17 cellular contexts compared by ENCODE assay signal in the genomic region with DNA sequence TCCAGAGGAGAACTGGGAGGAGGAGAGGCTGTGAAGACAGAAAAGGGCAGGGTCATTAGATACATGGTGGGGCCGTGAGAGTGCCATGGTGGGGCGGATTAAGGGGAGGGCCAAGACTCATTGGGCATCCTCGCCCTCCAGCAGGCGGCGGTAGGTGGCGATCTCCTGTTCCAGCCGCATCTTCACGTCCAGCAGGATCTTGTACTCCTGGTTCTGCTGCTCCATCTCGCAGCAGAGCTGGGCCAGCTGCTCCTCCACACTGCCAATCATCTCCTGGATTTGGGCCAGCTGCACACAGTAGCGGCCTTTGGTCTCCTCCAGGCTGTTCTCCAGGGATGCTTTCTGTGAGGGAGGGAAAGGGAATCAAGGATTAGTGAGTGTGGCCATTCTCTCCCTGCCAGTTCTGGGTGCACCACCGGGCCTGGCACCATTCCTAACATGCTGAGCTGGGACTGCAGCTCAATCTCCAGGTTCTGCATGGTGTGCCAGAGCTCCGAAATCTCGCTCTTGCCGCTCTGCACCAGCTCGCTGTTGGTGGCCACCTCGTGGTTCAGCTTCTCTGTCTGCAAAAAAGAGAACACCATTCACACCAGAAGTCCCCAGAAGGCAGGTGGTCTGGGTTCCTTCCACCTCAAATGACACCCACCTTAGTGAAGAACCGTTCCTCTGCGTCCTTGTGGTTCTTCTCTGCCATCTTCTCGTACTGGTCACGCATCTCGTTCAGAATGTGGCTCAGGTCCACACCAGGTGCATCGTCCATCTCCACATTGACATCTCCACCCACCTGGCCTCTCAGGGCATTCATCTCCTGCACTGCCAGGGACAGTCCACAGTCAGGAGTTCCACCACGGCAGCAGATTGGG.
"Had no signal": no experiment of that assay in that cellular context is flagged by ENCODE, and none has a peak within 500 bp of the region (broad histone marks: within the 10 kb centered on the region; RNA-seq: fewer than 3 reads in every experiment).

No MANE protein-coding gene starts in this region.

- H3K4me3 Mint-ChIP-seq: activated CD4-positive, alpha-beta T cell treated with anti-CD3 and anti-CD28 coated beads, Interleukin-2, amount 10 ng/mL, durations not matched to agents 24 days and 14 days; activated CD8-positive, alpha-beta T cell treated with anti-CD3 and anti-CD28 coated beads for 36 hours; activated naive CD4-positive, alpha-beta T cell treated with anti-CD3 and anti-CD28 coated beads for 36 hours; activated T-cell treated with anti-CD3 and anti-CD28 coated beads, Interleukin-2, amount 50 U/mL, for 24 hours; brain; dendritic cell treated with granulocyte-macrophage colony-stimulating factor and Interleukin-4, amounts not matched to agents 40 ng/mL and 50 ng/mL, for 4 days; naive B cell; neural progenitor cell; stimulated activated naive B cell treated with anti-CD40 and anti-IgM and Interleukin-4, amounts not matched to agents 10 μg/mL and 1 μg/mL and 100 μg/mL, for 72 hours had no signal

- H3K36me3 Mint-ChIP-seq: brain; naive B cell; neural progenitor cell; stimulated activated naive B cell treated with anti-CD40 and anti-IgM and Interleukin-4, amounts not matched to agents 10 μg/mL and 1 μg/mL and 100 μg/mL, for 72 hours had no signal

- ATAC-seq: activated CD8-positive, alpha-beta T cell treated with anti-CD3 and anti-CD28 coated beads for 36 hours; mucosa of descending colon; stimulated activated naive B cell treated with anti-CD40 and anti-IgM and Interleukin-4, amounts not matched to agents 10 μg/mL and 1 μg/mL and 100 μg/mL, for 72 hours had no signal

- DNase-seq: activated CD4-positive, alpha-beta T cell treated with anti-CD3 and anti-CD28 coated beads, Interleukin-2, amount 10 ng/mL, durations not matched to agents 24 days and 14 days; activated CD8-positive, alpha-beta T cell treated with anti-CD3 and anti-CD28 coated beads for 36 hours; activated naive CD4-positive, alpha-beta T cell treated with anti-CD3 and anti-CD28 coated beads for 36 hours; activated T-cell treated with anti-CD3 and anti-CD28 coated beads, Interleukin-2, amount 50 U/mL, for 24 hours; central memory CD4-positive, alpha-beta T cell; effector CD8-positive, alpha-beta T cell; esophagus squamous epithelium; mesenchymal stem cell; naive B cell; ovary; stimulated activated CD4-positive, alpha-beta T cell treated with anti-CD3 and anti-CD28 coated beads, Interleukin-4, amount 100 ng/mL, for 4 hours; stimulated activated naive B cell treated with anti-CD40 and anti-IgM and Interleukin-4, amounts not matched to agents 10 μg/mL and 1 μg/mL and 100 μg/mL, for 72 hours; T1000 had no signal

- H3K9me3 Mint-ChIP-seq: activated CD4-positive, alpha-beta T cell treated with anti-CD3 and anti-CD28 coated beads, Interleukin-2, amount 10 ng/mL, durations not matched to agents 24 days and 14 days; activated CD8-positive, alpha-beta T cell treated with anti-CD3 and anti-CD28 coated beads for 36 hours; activated naive CD4-positive, alpha-beta T cell treated with anti-CD3 and anti-CD28 coated beads for 36 hours; activated T-cell treated with anti-CD3 and anti-CD28 coated beads, Interleukin-2, amount 50 U/mL, for 24 hours; brain; dendritic cell treated with granulocyte-macrophage colony-stimulating factor and Interleukin-4, amounts not matched to agents 40 ng/mL and 50 ng/mL, for 4 days; naive B cell had no signal

- H3K27me3 Mint-ChIP-seq: activated CD4-positive, alpha-beta T cell treated with anti-CD3 and anti-CD28 coated beads, Interleukin-2, amount 10 ng/mL, durations not matched to agents 24 days and 14 days; activated CD8-positive, alpha-beta T cell treated with anti-CD3 and anti-CD28 coated beads for 36 hours had no signal

- H3K4me1 Mint-ChIP-seq: activated CD4-positive, alpha-beta T cell treated with anti-CD3 and anti-CD28 coated beads, Interleukin-2, amount 10 ng/mL, durations not matched to agents 24 days and 14 days; brain; naive B cell; neural progenitor cell; stimulated activated naive B cell treated with anti-CD40 and anti-IgM and Interleukin-4, amounts not matched to agents 10 μg/mL and 1 μg/mL and 100 μg/mL, for 72 hours had no signal

- H3K4me3 ChIP-seq: esophagus squamous epithelium, mucosa of descending colon, neural progenitor cell, ovary had no signal

- H3K27ac Mint-ChIP-seq: activated CD4-positive, alpha-beta T cell treated with anti-CD3 and anti-CD28 coated beads, Interleukin-2, amount 10 ng/mL, durations not matched to agents 24 days and 14 days; activated CD8-positive, alpha-beta T cell treated with anti-CD3 and anti-CD28 coated beads for 36 hours; activated naive CD4-positive, alpha-beta T cell treated with anti-CD3 and anti-CD28 coated beads for 36 hours; activated T-cell treated with anti-CD3 and anti-CD28 coated beads, Interleukin-2, amount 50 U/mL, for 24 hours; brain; dendritic cell treated with granulocyte-macrophage colony-stimulating factor and Interleukin-4, amounts not matched to agents 40 ng/mL and 50 ng/mL, for 4 days; stimulated activated naive B cell treated with anti-CD40 and anti-IgM and Interleukin-4, amounts not matched to agents 10 μg/mL and 1 μg/mL and 100 μg/mL, for 72 hours had no signal
